Comparison of ENCODE assay signal across 1 cellular context in the genomic region with DNA sequence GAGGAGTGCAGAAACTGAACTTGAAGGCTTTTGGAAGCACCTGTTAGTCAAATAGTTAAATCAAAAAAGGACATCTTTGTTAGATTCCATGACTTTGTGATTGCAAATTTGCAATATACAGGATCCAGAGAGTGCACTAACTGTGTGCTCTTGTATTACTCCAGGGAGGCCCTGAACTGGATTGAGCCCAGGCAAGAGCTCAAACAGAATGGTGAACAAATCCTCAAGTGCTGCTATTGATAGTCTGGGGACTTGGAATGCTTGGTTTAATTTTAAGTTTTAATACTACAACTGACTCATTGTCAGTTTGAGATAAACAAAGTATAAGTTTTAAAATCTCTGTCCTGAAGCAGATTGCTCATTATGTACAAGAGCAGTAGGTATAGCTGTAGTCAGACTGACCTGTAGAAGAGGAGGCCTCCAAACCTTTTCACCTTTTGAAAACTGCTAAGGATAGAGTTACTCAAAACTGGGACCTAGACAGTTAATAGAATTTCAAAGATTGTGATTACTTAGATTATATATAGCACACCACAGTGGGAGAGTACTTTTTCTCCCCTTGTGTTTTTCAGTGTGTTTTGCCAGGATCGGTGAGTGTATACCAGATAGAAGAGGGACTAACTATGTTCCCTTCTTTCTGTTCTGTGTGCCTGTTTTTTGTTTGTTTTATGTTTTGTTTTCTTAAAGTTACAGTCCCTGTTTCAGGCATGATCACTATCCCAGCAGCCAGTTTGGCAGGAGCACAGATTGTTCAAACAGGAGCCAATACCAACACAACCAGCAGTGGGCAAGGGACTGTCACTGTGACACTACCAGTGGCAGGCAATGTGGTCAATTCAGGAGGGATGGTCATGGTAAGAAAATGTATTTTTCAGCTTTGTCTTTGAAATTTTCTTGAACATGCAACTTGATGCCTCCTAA.
TF ChIP-seq lines count a peak whose summit lies in the region.

No MANE protein-coding gene starts in this region.

TF ChIP-seq in liver, 16 proteins besides CTCF, POLR2A, EP300 and RAD21 (continued from another document):
- TF ChIP-seq, protein P1, sequence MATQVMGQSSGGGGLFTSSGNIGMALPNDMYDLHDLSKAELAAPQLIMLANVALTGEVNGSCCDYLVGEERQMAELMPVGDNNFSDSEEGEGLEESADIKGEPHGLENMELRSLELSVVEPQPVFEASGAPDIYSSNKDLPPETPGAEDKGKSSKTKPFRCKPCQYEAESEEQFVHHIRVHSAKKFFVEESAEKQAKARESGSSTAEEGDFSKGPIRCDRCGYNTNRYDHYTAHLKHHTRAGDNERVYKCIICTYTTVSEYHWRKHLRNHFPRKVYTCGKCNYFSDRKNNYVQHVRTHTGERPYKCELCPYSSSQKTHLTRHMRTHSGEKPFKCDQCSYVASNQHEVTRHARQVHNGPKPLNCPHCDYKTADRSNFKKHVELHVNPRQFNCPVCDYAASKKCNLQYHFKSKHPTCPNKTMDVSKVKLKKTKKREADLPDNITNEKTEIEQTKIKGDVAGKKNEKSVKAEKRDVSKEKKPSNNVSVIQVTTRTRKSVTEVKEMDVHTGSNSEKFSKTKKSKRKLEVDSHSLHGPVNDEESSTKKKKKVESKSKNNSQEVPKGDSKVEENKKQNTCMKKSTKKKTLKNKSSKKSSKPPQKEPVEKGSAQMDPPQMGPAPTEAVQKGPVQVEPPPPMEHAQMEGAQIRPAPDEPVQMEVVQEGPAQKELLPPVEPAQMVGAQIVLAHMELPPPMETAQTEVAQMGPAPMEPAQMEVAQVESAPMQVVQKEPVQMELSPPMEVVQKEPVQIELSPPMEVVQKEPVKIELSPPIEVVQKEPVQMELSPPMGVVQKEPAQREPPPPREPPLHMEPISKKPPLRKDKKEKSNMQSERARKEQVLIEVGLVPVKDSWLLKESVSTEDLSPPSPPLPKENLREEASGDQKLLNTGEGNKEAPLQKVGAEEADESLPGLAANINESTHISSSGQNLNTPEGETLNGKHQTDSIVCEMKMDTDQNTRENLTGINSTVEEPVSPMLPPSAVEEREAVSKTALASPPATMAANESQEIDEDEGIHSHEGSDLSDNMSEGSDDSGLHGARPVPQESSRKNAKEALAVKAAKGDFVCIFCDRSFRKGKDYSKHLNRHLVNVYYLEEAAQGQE (IDR thresholded peaks at IDR 0.05), result no peak
- TF ChIP-seq TAF1 (conservative IDR thresholded peaks at IDR 0.05), result no peak
TF ChIP-seq in liver: peak in this region for 4.
